In the genomic region with DNA sequence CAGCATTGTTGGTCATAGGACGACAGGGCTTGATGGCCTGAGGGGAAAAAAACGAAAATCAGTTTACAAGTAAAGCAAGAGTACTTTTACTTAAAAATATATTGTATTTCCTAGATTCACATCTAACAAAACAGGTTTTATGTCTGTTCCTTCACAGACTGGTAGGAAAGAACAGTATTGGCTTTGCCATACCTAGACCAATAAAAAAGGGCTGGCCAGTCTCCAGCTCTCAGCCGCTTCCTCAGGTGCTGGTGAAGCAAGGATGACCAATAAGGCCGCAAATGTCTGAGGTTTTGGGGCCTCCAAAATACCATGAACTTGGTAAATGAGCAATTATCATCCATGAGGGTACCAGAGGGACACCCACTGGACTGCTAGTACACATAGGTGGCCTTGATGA, we compare ENCODE assay signal across 29 cellular contexts.
"Had no signal": no experiment of that assay in that cellular context is flagged by ENCODE, and none has a peak within 500 bp of the region (broad histone marks: within the 10 kb centered on the region; RNA-seq: fewer than 3 reads in every experiment).

No MANE protein-coding gene starts in this region.

- DNase-seq: activated B cell treated with CpG ODN at 0.5 μM for 24 hours; activated CD4-positive, alpha-beta T cell treated with anti-CD3 and anti-CD28 coated beads for 48 hours; activated CD4-positive, alpha-beta T cell treated with anti-CD3 and anti-CD28 coated beads, Interleukin-2, amount 50 U/mL, for 1 hour; activated CD4-positive, alpha-beta T cell treated with anti-CD3 and anti-CD28 coated beads, Interleukin-2, amount 50 U/mL, for 48 hours; activated CD8-positive, alpha-beta memory T cell treated with anti-CD3 and anti-CD28 coated beads for 24 hours; activated CD8-positive, alpha-beta T cell treated with anti-CD3 and anti-CD28 coated beads for 36 hours; activated effector memory CD4-positive, alpha-beta T cell treated with anti-CD3 and anti-CD28 coated beads, Interleukin-2, amount 50 U/mL, for 16 hours; activated naive CD4-positive, alpha-beta T cell treated with anti-CD3 and anti-CD28 coated beads for 36 hours; activated naive CD8-positive, alpha-beta T cell treated with anti-CD3 and anti-CD28 coated beads for 36 hours; activated naive CD8-positive, alpha-beta T cell treated with anti-CD3 and anti-CD28 coated beads, Interleukin-2, amount 50 U/mL, for 24 hours; activated T-cell treated with anti-CD3 and anti-CD28 coated beads, Interleukin-2, amount 50 U/mL, for 48 hours; adrenal gland; amygdala; aorta; body of pancreas; caudate nucleus; cortex of kidney; dermis blood vessel endothelial cell; effector CD4-positive, alpha-beta T cell; effector memory CD8-positive, alpha-beta T cell; esophagus squamous epithelium; head of caudate nucleus; T-helper 1 cell; T-helper 2 cell had no signal

- H3K27ac Mint-ChIP-seq: activated B cell treated with CpG ODN at 0.5 μM for 24 hours; activated CD8-positive, alpha-beta T cell treated with anti-CD3 and anti-CD28 coated beads for 36 hours; activated naive CD4-positive, alpha-beta T cell treated with anti-CD3 and anti-CD28 coated beads for 36 hours; activated naive CD4-positive, alpha-beta T cell treated with anti-CD3 and anti-CD28 coated beads, Interleukin-2, amount 50 U/mL, for 24 hours; activated naive CD8-positive, alpha-beta T cell treated with anti-CD3 and anti-CD28 coated beads for 36 hours; activated naive CD8-positive, alpha-beta T cell treated with anti-CD3 and anti-CD28 coated beads, Interleukin-2, amount 50 U/mL, for 24 hours; activated T-helper 1 cell treated with anti-CD3 and anti-CD28 coated beads, Interleukin-12 subunit alpha, Interleukin-12 subunit beta, Interleukin-2, Interleukin-4 antibody, amounts not matched to agents 30 ng/mL and 10 ng/mL and 1 ng/mL, durations not matched to agents 14 hours and 24 hours and 36 hours; activated T-helper 2 cell treated with anti-CD3 and anti-CD28 coated beads, Interferon-gamma antibody, Interleukin-2, Interleukin-4, amounts not matched to agents 10 μg/mL and 5 μg/mL and 100 μg/mL, durations not matched to agents 14 hours and 24 hours and 36 hours; effector memory CD8-positive, alpha-beta T cell had no signal

- H3K27ac ChIP-seq: adrenal gland, body of pancreas, epithelial cell of prostate, esophagus squamous epithelium had no signal

- H3K9me3 Mint-ChIP-seq: activated B cell treated with CpG ODN at 0.5 μM for 24 hours; activated CD8-positive, alpha-beta T cell treated with anti-CD3 and anti-CD28 coated beads for 36 hours; activated naive CD4-positive, alpha-beta T cell treated with anti-CD3 and anti-CD28 coated beads for 36 hours; activated naive CD4-positive, alpha-beta T cell treated with anti-CD3 and anti-CD28 coated beads, Interleukin-2, amount 50 U/mL, for 24 hours; activated naive CD8-positive, alpha-beta T cell treated with anti-CD3 and anti-CD28 coated beads for 36 hours; activated naive CD8-positive, alpha-beta T cell treated with anti-CD3 and anti-CD28 coated beads, Interleukin-2, amount 50 U/mL, for 24 hours; activated T-helper 1 cell treated with anti-CD3 and anti-CD28 coated beads, Interleukin-12 subunit alpha, Interleukin-12 subunit beta, Interleukin-2, Interleukin-4 antibody, amounts not matched to agents 30 ng/mL and 10 ng/mL and 1 ng/mL, durations not matched to agents 14 hours and 24 hours and 36 hours; activated T-helper 2 cell treated with anti-CD3 and anti-CD28 coated beads, Interferon-gamma antibody, Interleukin-2, Interleukin-4, amounts not matched to agents 10 μg/mL and 5 μg/mL and 100 μg/mL, durations not matched to agents 14 hours and 24 hours and 36 hours; effector memory CD8-positive, alpha-beta T cell had no signal

- ATAC-seq: activated CD4-positive, CD25-positive, alpha-beta regulatory T cell treated with anti-CD3 and anti-CD28 coated beads, Interleukin-2, amount 50 U/mL, for 24 hours; activated CD8-positive, alpha-beta T cell treated with anti-CD3 and anti-CD28 coated beads for 36 hours; activated naive CD8-positive, alpha-beta T cell treated with anti-CD3 and anti-CD28 coated beads, Interleukin-2, amount 50 U/mL, for 24 hours; body of pancreas; effector memory CD8-positive, alpha-beta T cell had no signal

- H3K27me3 Mint-ChIP-seq: activated B cell treated with CpG ODN at 0.5 μM for 24 hours; activated CD8-positive, alpha-beta T cell treated with anti-CD3 and anti-CD28 coated beads for 36 hours; activated naive CD4-positive, alpha-beta T cell treated with anti-CD3 and anti-CD28 coated beads, Interleukin-2, amount 50 U/mL, for 24 hours; activated naive CD8-positive, alpha-beta T cell treated with anti-CD3 and anti-CD28 coated beads for 36 hours; activated naive CD8-positive, alpha-beta T cell treated with anti-CD3 and anti-CD28 coated beads, Interleukin-2, amount 50 U/mL, for 24 hours; effector memory CD8-positive, alpha-beta T cell had no signal

- H3K4me3 Mint-ChIP-seq: activated B cell treated with CpG ODN at 0.5 μM for 24 hours; activated CD8-positive, alpha-beta T cell treated with anti-CD3 and anti-CD28 coated beads for 36 hours; activated naive CD4-positive, alpha-beta T cell treated with anti-CD3 and anti-CD28 coated beads for 36 hours; activated naive CD4-positive, alpha-beta T cell treated with anti-CD3 and anti-CD28 coated beads, Interleukin-2, amount 50 U/mL, for 24 hours; activated naive CD8-positive, alpha-beta T cell treated with anti-CD3 and anti-CD28 coated beads for 36 hours; activated naive CD8-positive, alpha-beta T cell treated with anti-CD3 and anti-CD28 coated beads, Interleukin-2, amount 50 U/mL, for 24 hours; activated T-helper 1 cell treated with anti-CD3 and anti-CD28 coated beads, Interleukin-12 subunit alpha, Interleukin-12 subunit beta, Interleukin-2, Interleukin-4 antibody, amounts not matched to agents 30 ng/mL and 10 ng/mL and 1 ng/mL, durations not matched to agents 14 hours and 24 hours and 36 hours; effector memory CD8-positive, alpha-beta T cell had no signal

- H3K4me1 ChIP-seq: adrenal gland, body of pancreas, esophagus squamous epithelium had no signal

- H3K9me3 ChIP-seq: adrenal gland, body of pancreas, esophagus squamous epithelium had no signal

- H3K4me1 Mint-ChIP-seq: activated B cell treated with CpG ODN at 0.5 μM for 24 hours; activated naive CD4-positive, alpha-beta T cell treated with anti-CD3 and anti-CD28 coated beads, Interleukin-2, amount 50 U/mL, for 24 hours; activated naive CD8-positive, alpha-beta T cell treated with anti-CD3 and anti-CD28 coated beads for 36 hours; activated naive CD8-positive, alpha-beta T cell treated with anti-CD3 and anti-CD28 coated beads, Interleukin-2, amount 50 U/mL, for 24 hours had no signal

- H3K4me3 ChIP-seq: adrenal gland, body of pancreas, esophagus squamous epithelium had no signal

- H3K27me3 ChIP-seq: adrenal gland, body of pancreas, esophagus squamous epithelium had no signal
